In the genomic region with DNA sequence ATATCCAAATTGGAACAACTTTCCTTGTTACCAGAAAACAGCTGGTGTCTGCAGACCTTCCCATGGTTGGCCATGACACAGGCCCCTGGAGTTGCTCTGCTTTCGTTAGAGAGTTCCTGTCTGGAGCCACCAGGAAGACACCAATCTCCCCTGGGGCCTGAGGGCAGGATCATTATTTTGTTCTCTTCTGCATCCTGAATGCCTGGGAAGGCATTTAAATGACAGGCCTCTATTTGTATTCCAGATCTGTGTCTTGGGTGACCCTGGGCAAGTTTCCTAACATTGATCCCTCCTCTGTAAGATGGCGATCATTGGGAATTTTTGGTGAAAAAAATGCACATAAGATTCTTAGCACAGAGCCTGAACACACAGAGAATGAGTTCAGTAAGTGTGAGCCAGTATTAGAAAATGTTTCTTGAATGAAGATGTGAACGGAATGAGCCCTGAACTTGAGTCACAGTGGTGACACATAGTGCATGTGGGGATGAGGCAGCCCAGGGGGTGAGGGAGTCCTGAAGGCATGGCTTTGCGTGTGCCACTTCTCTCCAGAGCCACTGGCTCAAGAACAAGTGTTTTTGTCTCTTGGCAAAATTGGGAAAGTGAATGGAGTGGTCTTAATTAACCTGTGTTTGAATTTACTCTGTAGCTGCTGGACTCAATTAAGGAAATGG, we compare ENCODE assay signal across 11 cellular contexts.
DNase-seq lines count a peak whose midpoint lies in the region; TF ChIP-seq lines count a peak whose summit lies in the region.
"Had no signal": no experiment of that assay in that cellular context is flagged by ENCODE, and none has a peak within 500 bp of the region (broad histone marks: within the 10 kb centered on the region; RNA-seq: fewer than 3 reads in every experiment).

No MANE protein-coding gene starts in this region.

- H3K4me3 ChIP-seq in skeletal muscle cell (ENCODE audit: low read depth, low read length): no peak overlapping the region
- H3K4me3 ChIP-seq: mucosa of descending colon had no signal

- POLR2A ChIA-PET in RWPE1 (lab: Yijun Ruan, JAX; ENCODE audit: low non-redundant PET): no interaction called here

- CTCF ChIA-PET in RWPE1 (lab: Yijun Ruan, JAX): interaction anchor here (0.6 to 1.5 kb wide), 10 partner anchors 9 to 242 kb away, joined by 3 to 6 read pairs (median 4); no protein-coding TSS in a partner anchor

- H3K27ac ChIP-seq in RWPE1: no peak overlapping the region

- DNase-seq in GM03348 (ENCODE audit: low spot score): peak; percentile 79
- peak; percentile 46 for DNase-seq in RWPE1 (ENCODE audit: low spot score)
- DNase-seq in fibroblast of gingiva (ENCODE audit: low read depth): peak; percentile 85
- peak; percentile 57 for DNase-seq in skeletal muscle cell (ENCODE audit: low read depth)
- no peak for DNase-seq in posterior cingulate gyrus
- no peak for DNase-seq in activated CD4-positive, alpha-beta T cell treated with anti-CD3 and anti-CD28 coated beads for 48 hours
- no peak for DNase-seq in cerebellar nuclear complex (lab: John Stamatoyannopoulos, UW)
- no peak for DNase-seq in NCI-H187 treated with DMSO at 0.1 percent for 48 hours (lab: John Stamatoyannopoulos, UW)
- DNase-seq: cortex of kidney, SIG-M5 had no signal

- intact Hi-C loops in posterior cingulate gyrus (cut with DNase I): loop anchor here (2.0 to 5.0 kb wide), 2 partner anchors 691 to 746 kb away; no protein-coding TSS in a partner anchor

- no peak for TF ChIP-seq CTCF in RWPE1 (conservative IDR thresholded peaks at IDR 0.05; ENCODE audit: low read depth)

Comparison
In these comparisons a context has a peak if more than half of its experiments do, and no peak if none do; other contexts are left out.
1. DNase-seq: peak in GM03348 (single experiment), RWPE1 (single experiment), fibroblast of gingiva (single experiment) and skeletal muscle cell (single experiment); none in posterior cingulate gyrus (0 of 10), activated CD4-positive, alpha-beta T cell treated with anti-CD3 and anti-CD28 coated beads for 48 hours (single experiment), cerebellar nuclear complex (0 of 2) and NCI-H187 treated with DMSO at 0.1 percent for 48 hours (single experiment).